Comparison of ENCODE assay signal across 8 cellular contexts in genomic region chr11:843086-843704, GRCh38. TPM values are rescaled to one million over a fixed set of nuclear protein-coding genes. Genes with fewer than 3 reads are reported as not detected.
DNase-seq lines count a peak whose midpoint lies in the region; ATAC-seq and TF ChIP-seq lines count a peak whose summit lies in the region.

No MANE protein-coding gene starts in this region.

- H3K27me3 ChIP-seq in gastroesophageal sphincter (peaks cover 6% of the 10 kb centered on the region), skeletal muscle tissue (ENCODE audit: control insufficient read depth in 3 of 3, insufficient read depth in 3 of 3, low read length in 3 of 3) (peaks cover 1 to 3% (median 2%) of the 10 kb centered on the region in 3 donors)

- TF ChIP-seq POLR2A in gastroesophageal sphincter (IDR thresholded peaks at IDR 0.05), result no peak

- peaks cover 0 to 38% of the 10 kb centered on the region in 2 donors for H3K36me3 ChIP-seq in gastroesophageal sphincter
- H3K36me3 ChIP-seq in skeletal muscle tissue (ENCODE audit: control insufficient read depth in 3 of 3, insufficient read depth in 3 of 3, low read length in 3 of 3), result peaks cover 22 to 27% (median 25%) of the 10 kb centered on the region in 3 donors

- no peak for TF ChIP-seq EP300 in gastroesophageal sphincter (IDR thresholded peaks at IDR 0.05)

- no peak for TF ChIP-seq CTCF in RWPE1 (conservative IDR thresholded peaks at IDR 0.05; ENCODE audit: low read depth)
- peak in 2 of 4 experiments; percentile 1 to 15 for TF ChIP-seq CTCF in gastroesophageal sphincter (IDR thresholded peaks at IDR 0.05)

- H3K9me3 ChIP-seq in gastroesophageal sphincter (no peaks in the 10 kb centered on the region), skeletal muscle tissue (ENCODE audit: control insufficient read depth in 3 of 3, low read length in 3 of 3) (no peaks in the 10 kb centered on the region)

- peaks cover 6 to 88% (median 31%) of the 10 kb centered on the region in 3 donors for H3K4me1 ChIP-seq in gastroesophageal sphincter
- peaks cover 30 to 71% (median 51%) of the 10 kb centered on the region in 3 donors for H3K4me1 ChIP-seq in skeletal muscle tissue (ENCODE audit: control insufficient read depth in 3 of 3, insufficient read depth in 3 of 3, low read length in 3 of 3)

- CTCF ChIA-PET in RWPE1 (lab: Yijun Ruan, JAX), result interaction anchor here (0.6 kb wide), 2 partner anchors 35 to 187 kb away, joined by 3 read pairs; no protein-coding TSS in a partner anchor

- peak overlapping the region; percentile 99 for H3K27ac ChIP-seq in RWPE1
- peak overlapping the region; percentile 79 to 98 (median 93) for H3K27ac ChIP-seq in gastroesophageal sphincter
- peak overlapping the region; percentile 91 for H3K27ac ChIP-seq in skeletal muscle tissue (ENCODE audit: low read depth, low read length)

- H3K4me3 ChIP-seq in gastroesophageal sphincter (peak overlapping the region; percentile 91 to 100), skeletal muscle tissue (ENCODE audit: low read length in 3 of 3) (peak overlapping the region; percentile 72 to 93 (median 88))

- peak overlapping the region; percentile 69 to 91 (median 74) for H3K9ac ChIP-seq in skeletal muscle tissue (ENCODE audit: low read depth in 1 of 3, low read length in 3 of 3)

- H3K27ac Mint-ChIP-seq in activated T-cell treated with anti-CD3 and anti-CD28 coated beads, Interleukin-2, amount 50 U/mL, for 72 hours, result no peak overlapping the region

- peaks cover 0 to 4% of the 10 kb centered on the region in 2 donors for H3K36me3 Mint-ChIP-seq in activated T-cell treated with anti-CD3 and anti-CD28 coated beads, Interleukin-2, amount 50 U/mL, for 72 hours (ENCODE audit: insufficient read depth in 2 of 2)

- ATAC-seq in activated T-cell treated with anti-CD3 and anti-CD28 coated beads, Interleukin-2, amount 50 U/mL, for 72 hours (replicated peaks in 1 of 2), result peak in 1 of 2 donors; percentile 13
- no peak for ATAC-seq in gastroesophageal sphincter

- 0% methylated on average over 1 of the region's 52 CpGs; no CpG with 5 or more reads in 1 of the 2 donors for WGBS in gastroesophageal sphincter (ENCODE audit: low coverage in 1 of 2), 2 donors

- H3K27me3 Mint-ChIP-seq in activated T-cell treated with anti-CD3 and anti-CD28 coated beads, Interleukin-2, amount 50 U/mL, for 72 hours (ENCODE audit: low read depth), result no peaks in the 10 kb centered on the region

- POLR2A ChIA-PET in RWPE1 (lab: Yijun Ruan, JAX; ENCODE audit: low non-redundant PET), result interaction anchor here (0.5 to 1.7 kb wide), 7 partner anchors 9 to 235 kb away, joined by 3 to 7 read pairs (median 4); partner anchors contain the start of gene CD151

- H3K4me1 Mint-ChIP-seq in activated T-cell treated with anti-CD3 and anti-CD28 coated beads, Interleukin-2, amount 50 U/mL, for 72 hours (ENCODE audit: low read depth), result peaks cover 25% of the 10 kb centered on the region

- DNase-seq in activated T-cell treated with anti-CD3 and anti-CD28 coated beads, Interleukin-2, amount 50 U/mL, for 72 hours, result no peak
- no peak for DNase-seq in activated T-cell treated with anti-CD3 and anti-CD28 coated beads, Interleukin-2, amount 50 U/mL, for 48 hours
- DNase-seq in RWPE1 (ENCODE audit: low spot score) (no peak), DMS153 (lab: John Stamatoyannopoulos, UW) (no peak), NCI-H1694 (lab: John Stamatoyannopoulos, UW) (no peak), NCI-H2029 treated with DMSO at 0.1 percent for 48 hours (lab: John Stamatoyannopoulos, UW) (no peak)

- H3K9me3 Mint-ChIP-seq in activated T-cell treated with anti-CD3 and anti-CD28 coated beads, Interleukin-2, amount 50 U/mL, for 72 hours, result no peaks in the 10 kb centered on the region

- H3K4me3 Mint-ChIP-seq in activated T-cell treated with anti-CD3 and anti-CD28 coated beads, Interleukin-2, amount 50 U/mL, for 72 hours, result peak overlapping the region; percentile 74 to 86

RNA-seq across cellular contexts. Expression of gene TSPAN4, which starts 0.5 kb away (rescaled TPM):
- total RNA-seq in activated T-cell treated with anti-CD3 and anti-CD28 coated beads, Interleukin-2, amount 50 U/mL, for 72 hours, result 10 to 100 TPM; 12.2 to 14.9 TPM
- total RNA-seq in gastroesophageal sphincter, result 100 to 1,000 TPM in 3 of 4 donors, 10 to 100 TPM in 1; 66.5 to 115 (median 112) TPM
- 42.3 TPM for total RNA-seq in skeletal muscle tissue

RNA-seq across cellular contexts. Expression of gene POLR2L, which starts 0.9 kb away (rescaled TPM):
- 10 to 100 TPM; 28.2 to 30.9 TPM for total RNA-seq in activated T-cell treated with anti-CD3 and anti-CD28 coated beads, Interleukin-2, amount 50 U/mL, for 72 hours
- total RNA-seq in gastroesophageal sphincter (10 to 100 TPM; 65.5 to 86.0 (median 71.8) TPM), skeletal muscle tissue (46.4 TPM)

RNA-seq across cellular contexts. Expression of gene CD151, which starts 10.4 kb away (rescaled TPM):
- total RNA-seq in activated T-cell treated with anti-CD3 and anti-CD28 coated beads, Interleukin-2, amount 50 U/mL, for 72 hours, result 10 to 100 TPM; 35.4 to 42.2 TPM
- total RNA-seq in gastroesophageal sphincter, result 100 to 1,000 TPM; 277 to 794 (median 465) TPM
- total RNA-seq in skeletal muscle tissue, result 94.5 TPM

RNA-seq across cellular contexts. Expression of gene CRACR2B, which starts 15.5 kb away (rescaled TPM):
- total RNA-seq in activated T-cell treated with anti-CD3 and anti-CD28 coated beads, Interleukin-2, amount 50 U/mL, for 72 hours, result 10 to 100 TPM in 1 of 2 donors, 1 to 10 TPM in 1; 5.5 to 13.3 TPM
- total RNA-seq in gastroesophageal sphincter (10 to 100 TPM in 1 of 4 donors, 1 to 10 TPM in 3; 4.1 to 10.3 (median 6.4) TPM), skeletal muscle tissue (5.7 TPM)

RNA-seq across cellular contexts. Expression of gene PNPLA2, which starts 24.5 kb away (rescaled TPM):
- total RNA-seq in activated T-cell treated with anti-CD3 and anti-CD28 coated beads, Interleukin-2, amount 50 U/mL, for 72 hours, result 10 to 100 TPM; 64.5 to 77.1 TPM
- total RNA-seq in gastroesophageal sphincter (10 to 100 TPM; 39.7 to 79.4 (median 58.9) TPM), skeletal muscle tissue (13.6 TPM)
